In genomic region chr14:58258156-58258555, GRCh38 we compare ENCODE assay signal across 2 cellular contexts.
TF ChIP-seq lines count a peak whose summit lies in the region.

No MANE protein-coding gene starts in this region.

TF ChIP-seq in HCT116, 20 proteins besides CTCF, POLR2A, EP300 and RAD21:
- TF ChIP-seq SP1 (IDR thresholded peaks at IDR 0.05; ENCODE audit: low read depth) (no peak), ELF1 (IDR thresholded peaks at IDR 0.05; ENCODE audit: borderline replicate concordance, low read depth) (no peak), FOSL1 (IDR thresholded peaks at IDR 0.05; ENCODE audit: low read depth) (no peak), REST (IDR thresholded peaks at IDR 0.05; ENCODE audit: low read depth) (no peak), SRF (IDR thresholded peaks at IDR 0.05; ENCODE audit: low read depth) (no peak), JUND (IDR thresholded peaks at IDR 0.05) (no peak), YY1 (IDR thresholded peaks at IDR 0.05; ENCODE audit: extremely low read depth, insufficient replicate concordance, low read depth, low read length) (no peak), CEBPB (IDR thresholded peaks at IDR 0.05; ENCODE audit: low read depth) (no peak), TCF7L2 (IDR thresholded peaks at IDR 0.05; ENCODE audit: borderline replicate concordance, extremely low read depth, insufficient read depth, insufficient read length) (no peak), SIN3A (IDR thresholded peaks at IDR 0.05; ENCODE audit: low read depth) (no peak), EGR1 (IDR thresholded peaks at IDR 0.05; ENCODE audit: low read depth) (no peak), MAX (IDR thresholded peaks at IDR 0.05) (no peak), CBX3 (IDR thresholded peaks at IDR 0.05; ENCODE audit: low read depth) (no peak), ZNF274 (IDR thresholded peaks at IDR 0.05; ENCODE audit: low read depth, low read length) (no peak)
- TF ChIP-seq, protein P1, sequence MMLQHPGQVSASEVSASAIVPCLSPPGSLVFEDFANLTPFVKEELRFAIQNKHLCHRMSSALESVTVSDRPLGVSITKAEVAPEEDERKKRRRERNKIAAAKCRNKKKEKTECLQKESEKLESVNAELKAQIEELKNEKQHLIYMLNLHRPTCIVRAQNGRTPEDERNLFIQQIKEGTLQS (IDR thresholded peaks at IDR 0.05), result no peak
TF ChIP-seq in HCT116: peak in this region for 0.

TF ChIP-seq in WTC11, 78 proteins besides CTCF, POLR2A, EP300 and RAD21:
- TF ChIP-seq RORB (CRISPR knock-in tag; IDR thresholded peaks at IDR 0.05), result no peak
